8 cellular contexts compared by ENCODE assay signal in genomic region chr2:178478102-178478441, GRCh38. TPM values are rescaled to one million over a fixed set of nuclear protein-coding genes. Genes with fewer than 3 reads are reported as not detected.
DNase-seq lines count a peak whose midpoint lies in the region; ATAC-seq lines count a peak whose summit lies in the region.

No MANE protein-coding gene starts in this region.

- H3K4me3 Mint-ChIP-seq in activated T-helper 17 cell treated with anti-CD3 and anti-CD28 coated beads, Interleukin-2, amount 50 U/mL, for 72 hours, result peak overlapping the region; percentile 99
- peak overlapping the region; percentile 95 to 99 (median 97) for H3K4me3 Mint-ChIP-seq in immature natural killer cell
- peak overlapping the region; percentile 95 to 99 for H3K4me3 Mint-ChIP-seq in stimulated activated naive CD8-positive, alpha-beta T cell treated with anti-CD3 and anti-CD28 coated beads, Interleukin-15, amount 100 ng/mL, for 72 hours

- peak; percentile 0 for ATAC-seq in HG03045 (IDR thresholded peaks at IDR 0.05; ENCODE audit: unreplicated experiment)
- no peak for ATAC-seq in activated T-helper 17 cell treated with anti-CD3 and anti-CD28 coated beads, Interleukin-2, amount 50 U/mL, for 72 hours (replicated peaks)
- no peak for ATAC-seq in stimulated activated naive CD8-positive, alpha-beta T cell treated with anti-CD3 and anti-CD28 coated beads, Interleukin-15, amount 100 ng/mL, for 72 hours
- ATAC-seq in GM18861 (IDR thresholded peaks at IDR 0.05; ENCODE audit: unreplicated experiment), result no peak

- H3K27ac Mint-ChIP-seq in activated T-helper 17 cell treated with anti-CD3 and anti-CD28 coated beads, Interleukin-2, amount 50 U/mL, for 72 hours, result peak overlapping the region; percentile 98
- peak overlapping the region; percentile 97 to 99 (median 99) for H3K27ac Mint-ChIP-seq in immature natural killer cell
- peak overlapping the region; percentile 95 to 97 for H3K27ac Mint-ChIP-seq in stimulated activated naive CD8-positive, alpha-beta T cell treated with anti-CD3 and anti-CD28 coated beads, Interleukin-15, amount 100 ng/mL, for 72 hours

- H3K9me3 Mint-ChIP-seq in activated T-helper 17 cell treated with anti-CD3 and anti-CD28 coated beads, Interleukin-2, amount 50 U/mL, for 72 hours, result no peaks in the 10 kb centered on the region
- H3K9me3 Mint-ChIP-seq in immature natural killer cell, result no peaks in the 10 kb centered on the region
- no peaks in the 10 kb centered on the region for H3K9me3 Mint-ChIP-seq in stimulated activated naive CD8-positive, alpha-beta T cell treated with anti-CD3 and anti-CD28 coated beads, Interleukin-15, amount 100 ng/mL, for 72 hours

- no peaks in the 10 kb centered on the region for H3K27me3 Mint-ChIP-seq in activated T-helper 17 cell treated with anti-CD3 and anti-CD28 coated beads, Interleukin-2, amount 50 U/mL, for 72 hours
- peaks cover 8 to 18% (median 10%) of the 10 kb centered on the region in 3 donors for H3K27me3 Mint-ChIP-seq in immature natural killer cell (ENCODE audit: low read depth in 3 of 3)
- no peaks in the 10 kb centered on the region for H3K27me3 Mint-ChIP-seq in stimulated activated naive CD8-positive, alpha-beta T cell treated with anti-CD3 and anti-CD28 coated beads, Interleukin-15, amount 100 ng/mL, for 72 hours

- DNase-seq in NCI-H2171 (lab: John Stamatoyannopoulos, UW), result peak; percentile 27
- no peak for DNase-seq in NCI-H2171 treated with DMSO at 0.1 percent for 48 hours (lab: John Stamatoyannopoulos, UW)
- DNase-seq in immature natural killer cell, result no peak
- DNase-seq in stimulated activated naive CD8-positive, alpha-beta T cell treated with anti-CD3 and anti-CD28 coated beads, Interleukin-15, amount 100 ng/mL, for 72 hours, result no peak
- no peak for DNase-seq in OCI-M1 (lab: John Stamatoyannopoulos, UW)

- H3K36me3 Mint-ChIP-seq in activated T-helper 17 cell treated with anti-CD3 and anti-CD28 coated beads, Interleukin-2, amount 50 U/mL, for 72 hours (ENCODE audit: low read depth), result no peaks in the 10 kb centered on the region
- no peaks in the 10 kb centered on the region for H3K36me3 Mint-ChIP-seq in immature natural killer cell

- peaks cover 13% of the 10 kb centered on the region for H3K4me1 Mint-ChIP-seq in activated T-helper 17 cell treated with anti-CD3 and anti-CD28 coated beads, Interleukin-2, amount 50 U/mL, for 72 hours
- H3K4me1 Mint-ChIP-seq in immature natural killer cell, result peaks cover 43 to 46% of the 10 kb centered on the region in 2 donors
- peaks cover 42% of the 10 kb centered on the region for H3K4me1 Mint-ChIP-seq in stimulated activated naive CD8-positive, alpha-beta T cell treated with anti-CD3 and anti-CD28 coated beads, Interleukin-15, amount 100 ng/mL, for 72 hours

RNA-seq across cellular contexts. Expression of gene FKBP7, which starts 0.3 kb away (rescaled TPM):
- total RNA-seq in activated T-helper 17 cell treated with anti-CD3 and anti-CD28 coated beads, Interleukin-2, amount 50 U/mL, for 72 hours, result 1 to 10 TPM; 1.7 to 2.6 TPM
- polyA plus RNA-seq in immature natural killer cell, result 1 to 10 TPM; 1.3 to 6.9 (median 2.1) TPM

RNA-seq across cellular contexts. Expression of gene PLEKHA3, which starts 2.2 kb away (rescaled TPM):
- total RNA-seq in activated T-helper 17 cell treated with anti-CD3 and anti-CD28 coated beads, Interleukin-2, amount 50 U/mL, for 72 hours, result 10 to 100 TPM; 17.9 to 26.4 TPM
- 10 to 100 TPM; 22.4 to 35.6 (median 27.7) TPM for polyA plus RNA-seq in immature natural killer cell

RNA-seq across cellular contexts. Expression of gene PJVK, which starts 26.9 kb away (rescaled TPM):
- 1 to 10 TPM; 2.3 to 2.4 TPM for total RNA-seq in activated T-helper 17 cell treated with anti-CD3 and anti-CD28 coated beads, Interleukin-2, amount 50 U/mL, for 72 hours
- polyA plus RNA-seq in immature natural killer cell, result under 1 TPM in 1 of 3 donors, not detected in 2; 0.19 TPM

RNA-seq across cellular contexts. Expression of gene PRKRA, which starts 27.1 kb away (rescaled TPM):
- 10 to 100 TPM; 61.3 to 67.6 TPM for total RNA-seq in activated T-helper 17 cell treated with anti-CD3 and anti-CD28 coated beads, Interleukin-2, amount 50 U/mL, for 72 hours
- polyA plus RNA-seq in immature natural killer cell, result 10 to 100 TPM; 37.7 to 57.7 (median 39.6) TPM
